In genomic region chr11:74070713-74071506, GRCh38 we compare ENCODE assay signal across 14 cellular contexts.
DNase-seq lines count a peak whose midpoint lies in the region; ATAC-seq, FAIRE-seq and TF ChIP-seq lines count a peak whose summit lies in the region.
"Had no signal": no experiment of that assay in that cellular context is flagged by ENCODE, and none has a peak within 500 bp of the region (broad histone marks: within the 10 kb centered on the region; RNA-seq: fewer than 3 reads in every experiment).

No MANE protein-coding gene starts in this region.

- peaks cover 40% of the 10 kb centered on the region for H3K4me1 Mint-ChIP-seq in HFFc6 (ENCODE audit: low read depth)
- H3K4me1 Mint-ChIP-seq in T-cell, result peaks cover 0 to 4% (median 0%) of the 10 kb centered on the region in 3 donors
- H3K4me1 Mint-ChIP-seq in activated T-helper 1 cell treated with anti-CD3 and anti-CD28 coated beads, Interleukin-12 subunit alpha, Interleukin-12 subunit beta, Interleukin-2, Interleukin-4 antibody, amounts not matched to agents 30 ng/mL and 10 ng/mL and 1 ng/mL, durations not matched to agents 14 hours and 24 hours and 36 hours (ENCODE audit: low read depth), result peaks cover 14% of the 10 kb centered on the region

- no peaks in the 10 kb centered on the region for H3K27me3 ChIP-seq in ascending aorta
- H3K27me3 ChIP-seq: esophagus squamous epithelium, heart right ventricle had no signal

- in situ Hi-C loops in SK-MEL-5 (cut with HindIII; ENCODE audit: low pct_unique_long_range_greater_than_20kb, low sequenced_read_pairs), result no loop called here

- H3K9me3 Mint-ChIP-seq in HFFc6, result no peaks in the 10 kb centered on the region
- no peaks in the 10 kb centered on the region for H3K9me3 Mint-ChIP-seq in T-cell
- no peaks in the 10 kb centered on the region for H3K9me3 Mint-ChIP-seq in activated T-helper 1 cell treated with anti-CD3 and anti-CD28 coated beads, Interleukin-12 subunit alpha, Interleukin-12 subunit beta, Interleukin-2, Interleukin-4 antibody, amounts not matched to agents 30 ng/mL and 10 ng/mL and 1 ng/mL, durations not matched to agents 14 hours and 24 hours and 36 hours

- H3K36me3 ChIP-seq in ascending aorta, result peaks cover 9 to 50% of the 10 kb centered on the region in 2 donors

- H3K27ac ChIP-seq in A549 (peak overlapping the region; percentile 55 to 61), ascending aorta (no peak overlapping the region)
- H3K27ac ChIP-seq: esophagus squamous epithelium, heart right ventricle had no signal

- 23% methylated on average over 4 of the region's 4 CpGs for WGBS in A549 (ENCODE audit: missing lambda C conversion rate)

- no peak for TF ChIP-seq POLR2A in A549 (IDR thresholded peaks at IDR 0.05; ENCODE audit: low read length)

- peak in 1 of 2 experiments; percentile 76 for DNase-seq in A549 (ENCODE audit: low read depth in 1 of 2, low spot score in 1 of 2)
- DNase-seq in HFFc6, result no peak
- DNase-seq in SK-MEL-5 (ENCODE audit: low read depth, low spot score), result peak; percentile 98
- peak; percentile 14 for DNase-seq in medulla oblongata (ENCODE audit: extremely low spot score)
- DNase-seq in stimulated activated naive CD4-positive, alpha-beta T cell treated with Interleukin-2 at 50 U/mL for 16 hours (lab: John Stamatoyannopoulos, UW), result no peak
- DNase-seq in ascending aorta (ENCODE audit: low spot score in 2 of 2), result no peak
- no peak for DNase-seq in T-cell
- no peak for DNase-seq in activated T-helper 1 cell treated with anti-CD3 and anti-CD28 coated beads, Interleukin-12 subunit alpha, Interleukin-12 subunit beta, Interleukin-2, Interleukin-4 antibody, amounts not matched to agents 30 ng/mL and 10 ng/mL and 1 ng/mL, durations not matched to agents 14 hours and 24 hours and 36 hours (ENCODE audit: low spot score)
- DNase-seq: esophagus squamous epithelium, heart right ventricle, mucosa of descending colon, NCI-H2107 had no signal

- no peaks in the 10 kb centered on the region for H3K9me3 ChIP-seq in A549
- no peaks in the 10 kb centered on the region for H3K9me3 ChIP-seq in ascending aorta
- H3K9me3 ChIP-seq: esophagus squamous epithelium, heart right ventricle, mucosa of descending colon had no signal

- H3K4me3 Mint-ChIP-seq in HFFc6 (no peak overlapping the region), T-cell (no peak overlapping the region)
- no peak overlapping the region for H3K4me3 Mint-ChIP-seq in activated T-helper 1 cell treated with anti-CD3 and anti-CD28 coated beads, Interleukin-12 subunit alpha, Interleukin-12 subunit beta, Interleukin-2, Interleukin-4 antibody, amounts not matched to agents 30 ng/mL and 10 ng/mL and 1 ng/mL, durations not matched to agents 14 hours and 24 hours and 36 hours

- CTCF ChIA-PET in A549 (lab: Yijun Ruan, JAX), result no interaction called here
- CTCF ChIA-PET in T-cell (lab: Charles Lee), result no interaction called here

- POLR2A ChIA-PET in A549 (lab: Yijun Ruan, JAX) (no interaction called here), T-cell (lab: Charles Lee) (no interaction called here)

- no peak overlapping the region for H3K4me3 ChIP-seq in A549
- H3K4me3 ChIP-seq in ascending aorta, result no peak overlapping the region
- H3K4me3 ChIP-seq: esophagus squamous epithelium, heart right ventricle, mucosa of descending colon had no signal

- H3K27me3 Mint-ChIP-seq in HFFc6 (ENCODE audit: insufficient read depth) (peaks cover 3% of the 10 kb centered on the region), T-cell (no peaks in the 10 kb centered on the region)
- H3K27me3 Mint-ChIP-seq in activated T-helper 1 cell treated with anti-CD3 and anti-CD28 coated beads, Interleukin-12 subunit alpha, Interleukin-12 subunit beta, Interleukin-2, Interleukin-4 antibody, amounts not matched to agents 30 ng/mL and 10 ng/mL and 1 ng/mL, durations not matched to agents 14 hours and 24 hours and 36 hours (ENCODE audit: insufficient read depth), result no peaks in the 10 kb centered on the region

- no peak for TF ChIP-seq RAD21 in A549 (conservative IDR thresholded peaks at IDR 0.05 in 1 of 2, IDR thresholded peaks at IDR 0.05 in 1 of 2)

- H3K4me2 ChIP-seq in A549, result peak overlapping the region; percentile 53

- no peak for FAIRE-seq in A549 (lab: Jason Lieb, UNC)
- FAIRE-seq: keratinocyte, TTC549 had no signal

- ATAC-seq in A549, result peak in 1 of 2 experiments; percentile 81; a peak in 3 of 6 replicates
- no peak for ATAC-seq in T-cell (replicated peaks in 1 of 4)
- ATAC-seq: heart right ventricle, mucosa of descending colon had no signal

- H3K27ac Mint-ChIP-seq in HFFc6, result peak overlapping the region; percentile 10; the same call in 1 of the 2 replicates
- no peak overlapping the region for H3K27ac Mint-ChIP-seq in T-cell
- no peak overlapping the region for H3K27ac Mint-ChIP-seq in activated T-helper 1 cell treated with anti-CD3 and anti-CD28 coated beads, Interleukin-12 subunit alpha, Interleukin-12 subunit beta, Interleukin-2, Interleukin-4 antibody, amounts not matched to agents 30 ng/mL and 10 ng/mL and 1 ng/mL, durations not matched to agents 14 hours and 24 hours and 36 hours

- no peak for TF ChIP-seq EP300 in A549 (IDR thresholded peaks at IDR 0.05)

- peaks cover 65% of the 10 kb centered on the region for H3K4me1 ChIP-seq in A549
- no peaks in the 10 kb centered on the region for H3K4me1 ChIP-seq in ascending aorta
- H3K4me1 ChIP-seq: heart right ventricle had no signal

- peaks cover 19% of the 10 kb centered on the region for H3K36me3 Mint-ChIP-seq in HFFc6 (ENCODE audit: low read depth)
- H3K36me3 Mint-ChIP-seq in T-cell, result peaks cover 74% of the 10 kb centered on the region
- peaks cover 39% of the 10 kb centered on the region for H3K36me3 Mint-ChIP-seq in activated T-helper 1 cell treated with anti-CD3 and anti-CD28 coated beads, Interleukin-12 subunit alpha, Interleukin-12 subunit beta, Interleukin-2, Interleukin-4 antibody, amounts not matched to agents 30 ng/mL and 10 ng/mL and 1 ng/mL, durations not matched to agents 14 hours and 24 hours and 36 hours (ENCODE audit: low read depth)

- intact Hi-C loops in ascending aorta (cut with DNase I), result no loop called here
- intact Hi-C loops in activated T-helper 1 cell treated with anti-CD3 and anti-CD28 coated beads, Interleukin-12 subunit alpha, Interleukin-12 subunit beta, Interleukin-2, Interleukin-4 antibody, amounts not matched to agents 30 ng/mL and 10 ng/mL and 1 ng/mL, durations not matched to agents 14 hours and 24 hours and 36 hours (cut with micrococcal nuclease), result no loop called here

- TF ChIP-seq CTCF in A549 (IDR thresholded peaks at IDR 0.05) (no peak), HFFc6 (IDR thresholded peaks at IDR 0.05) (no peak), ascending aorta (IDR thresholded peaks at IDR 0.05) (no peak)

TF ChIP-seq in A549, 52 proteins besides CTCF, POLR2A, EP300 and RAD21:
- TF ChIP-seq GATA3 (IDR thresholded peaks at IDR 0.05; ENCODE audit: borderline replicate concordance) (peak; percentile 54; the same call in 1 of the 2 replicates), FOSL2 (IDR thresholded peaks at IDR 0.05) (no peak), FOSL2 (CRISPR knock-in tag; IDR thresholded peaks at IDR 0.05) (peak; percentile 13; the same call in 1 of the 2 replicates), NPAS2 (CRISPR knock-in tag; IDR thresholded peaks at IDR 0.05; ENCODE audit: borderline replicate concordance) (no peak), MAFK (IDR thresholded peaks at IDR 0.05; ENCODE audit: partially characterized antibody) (no peak)

Comparison
In these comparisons a context has a peak if more than half of its experiments do, and no peak if none do; other contexts are left out.
1. DNase-seq: peak in SK-MEL-5 (single experiment) and medulla oblongata (single experiment); none in HFFc6 (single experiment), stimulated activated naive CD4-positive, alpha-beta T cell treated with Interleukin-2 at 50 U/mL for 16 hours (single experiment), ascending aorta (0 of 2), T-cell (0 of 34) and activated T-helper 1 cell treated with anti-CD3 and anti-CD28 coated beads, Interleukin-12 subunit alpha, Interleukin-12 subunit beta, Interleukin-2, Interleukin-4 antibody, amounts not matched to agents 30 ng/mL and 10 ng/mL and 1 ng/mL, durations not matched to agents 14 hours and 24 hours and 36 hours (single experiment).
2. H3K27ac ChIP-seq: peak in A549 (2 of 2); none in ascending aorta (0 of 2).